ENCODE assay signal across 9 cellular contexts in genomic region chr16:11099672-11100195, GRCh38.
A peak's percentile ranks its signal among the peaks of the same experiment; 100 is the strongest.
DNase-seq lines count a peak whose midpoint lies in the region; ATAC-seq lines count a peak whose summit lies in the region.
"Had no signal": no experiment of that assay in that cellular context is flagged by ENCODE, and none has a peak within 500 bp of the region (broad histone marks: within the 10 kb centered on the region; RNA-seq: fewer than 3 reads in every experiment).

No MANE protein-coding gene starts in this region.

- peak overlapping the region in 13 of 21 experiments; percentile 11 to 77 (median 47) for H3K27ac ChIP-seq in skin epidermis

- CTCF ChIA-PET in T-cell (lab: Charles Lee), result interaction anchor here in 1 of 2 donors (1.2 kb wide), 1 partner anchor 152 kb away, joined by 4 read pairs; no protein-coding TSS in a partner anchor

- intact Hi-C loops in dendritic cell treated with granulocyte-macrophage colony-stimulating factor and Interleukin-4, amounts not matched to agents 40 ng/mL and 50 ng/mL, for 4 days (cut with micrococcal nuclease), result no loop called here

- H3K36me3 Mint-ChIP-seq in dendritic cell treated with granulocyte-macrophage colony-stimulating factor and Interleukin-4, amounts not matched to agents 40 ng/mL and 50 ng/mL, for 4 days (ENCODE audit: low read depth), result peaks cover 59% of the 10 kb centered on the region
- peaks cover 25% of the 10 kb centered on the region for H3K36me3 Mint-ChIP-seq in T-cell

- no peak for DNase-seq in hepatic stellate cell (ENCODE audit: low spot score)
- DNase-seq in activated CD8-positive, alpha-beta memory T cell treated with anti-CD3 and anti-CD28 coated beads, Interleukin-2, amount 50 U/mL, for 48 hours, result no peak
- DNase-seq in T-cell, result no peak

- no peaks in the 10 kb centered on the region for H3K27me3 Mint-ChIP-seq in dendritic cell treated with granulocyte-macrophage colony-stimulating factor and Interleukin-4, amounts not matched to agents 40 ng/mL and 50 ng/mL, for 4 days
- H3K27me3 Mint-ChIP-seq in T-cell, result no peaks in the 10 kb centered on the region
- H3K27me3 Mint-ChIP-seq: progenitor cell of endocrine pancreas had no signal

- H3K4me1 Mint-ChIP-seq in dendritic cell treated with granulocyte-macrophage colony-stimulating factor and Interleukin-4, amounts not matched to agents 40 ng/mL and 50 ng/mL, for 4 days (ENCODE audit: low read depth), result peaks cover 43% of the 10 kb centered on the region
- H3K4me1 Mint-ChIP-seq in T-cell, result peaks cover 20 to 31% (median 29%) of the 10 kb centered on the region in 3 donors

- no peaks in the 10 kb centered on the region for H3K9me3 Mint-ChIP-seq in dendritic cell treated with granulocyte-macrophage colony-stimulating factor and Interleukin-4, amounts not matched to agents 40 ng/mL and 50 ng/mL, for 4 days
- no peaks in the 10 kb centered on the region for H3K9me3 Mint-ChIP-seq in T-cell

- ATAC-seq in GM19467 (IDR thresholded peaks at IDR 0.05; ENCODE audit: unreplicated experiment), result peak; percentile 13
- peak; percentile 41 for ATAC-seq in HG03354 (IDR thresholded peaks at IDR 0.05; ENCODE audit: poor library complexity, severe bottlenecking, unreplicated experiment)
- no peak for ATAC-seq in T-cell (replicated peaks in 1 of 4)
- ATAC-seq in HG03135 (IDR thresholded peaks at IDR 0.05; ENCODE audit: unreplicated experiment), result no peak

- POLR2A ChIA-PET in T-cell (lab: Charles Lee), result no interaction called here

- H3K27ac Mint-ChIP-seq in dendritic cell treated with granulocyte-macrophage colony-stimulating factor and Interleukin-4, amounts not matched to agents 40 ng/mL and 50 ng/mL, for 4 days, result peak overlapping the region; percentile 4
- H3K27ac Mint-ChIP-seq in T-cell, result peak overlapping the region in 1 of 2 donors; percentile 79

- H3K4me3 ChIP-seq in skin epidermis, result no peak overlapping the region

- no peak overlapping the region for H3K4me3 Mint-ChIP-seq in dendritic cell treated with granulocyte-macrophage colony-stimulating factor and Interleukin-4, amounts not matched to agents 40 ng/mL and 50 ng/mL, for 4 days
- no peak overlapping the region for H3K4me3 Mint-ChIP-seq in T-cell

Comparison
In these comparisons a context has a peak if more than half of its experiments do, and no peak if none do; other contexts are left out.
1. ATAC-seq: peak in GM19467 (single experiment) and HG03354 (single experiment); none in T-cell (0 of 4) and HG03135 (single experiment).